9 cellular contexts compared by ENCODE assay signal in genomic region chr15:57118013-57118799, GRCh38.
DNase-seq lines count a peak whose midpoint lies in the region; ATAC-seq and TF ChIP-seq lines count a peak whose summit lies in the region.
"Had no signal": no experiment of that assay in that cellular context is flagged by ENCODE, and none has a peak within 500 bp of the region (broad histone marks: within the 10 kb centered on the region; RNA-seq: fewer than 3 reads in every experiment).

No MANE protein-coding gene starts in this region.

- peak overlapping the region; percentile 50 for H3K4me3 Mint-ChIP-seq in natural killer cell treated with Interleukin-12 subunit alpha and Interleukin-12 subunit beta and Interleukin-15 and Interleukin-18, amount 100 ng/mL, for 72 hours
- H3K4me3 Mint-ChIP-seq in natural killer cell: no peak overlapping the region
- H3K4me3 Mint-ChIP-seq in activated T-helper 1 cell treated with anti-CD3 and anti-CD28 coated beads, Interleukin-12 subunit alpha, Interleukin-12 subunit beta, Interleukin-2, Interleukin-4 antibody, amounts not matched to agents 30 ng/mL and 10 ng/mL and 1 ng/mL, durations not matched to agents 14 hours and 24 hours and 36 hours: peak overlapping the region; percentile 15
- H3K4me3 Mint-ChIP-seq in activated naive CD4-positive, alpha-beta T cell treated with anti-CD3 and anti-CD28 coated beads, Interleukin-2, amount 10 ng/mL, durations not matched to agents 7 days and 5 days: no peak overlapping the region
- H3K4me3 Mint-ChIP-seq: T-cell had no signal

- no peaks in the 10 kb centered on the region for H3K36me3 Mint-ChIP-seq in natural killer cell treated with Interleukin-12 subunit alpha and Interleukin-12 subunit beta and Interleukin-15 and Interleukin-18, amount 100 ng/mL, for 72 hours
- H3K36me3 Mint-ChIP-seq in natural killer cell: no peaks in the 10 kb centered on the region
- H3K36me3 Mint-ChIP-seq in activated T-helper 1 cell treated with anti-CD3 and anti-CD28 coated beads, Interleukin-12 subunit alpha, Interleukin-12 subunit beta, Interleukin-2, Interleukin-4 antibody, amounts not matched to agents 30 ng/mL and 10 ng/mL and 1 ng/mL, durations not matched to agents 14 hours and 24 hours and 36 hours (ENCODE audit: low read depth): peaks cover 17% of the 10 kb centered on the region
- peaks cover 2% of the 10 kb centered on the region for H3K36me3 Mint-ChIP-seq in activated naive CD4-positive, alpha-beta T cell treated with anti-CD3 and anti-CD28 coated beads, Interleukin-2, amount 10 ng/mL, durations not matched to agents 7 days and 5 days

- CTCF ChIA-PET in activated naive CD4-positive, alpha-beta T cell treated with anti-CD3 and anti-CD28 coated beads, Interleukin-2, amount 10 ng/mL, durations not matched to agents 7 days and 5 days (lab: Charles Lee): interaction anchor here (1.2 to 1.6 kb wide), 3 partner anchors 13 to 29 kb away, joined by 3 to 6 read pairs (median 4); no protein-coding TSS in a partner anchor

- H3K27ac Mint-ChIP-seq in natural killer cell treated with Interleukin-12 subunit alpha and Interleukin-12 subunit beta and Interleukin-15 and Interleukin-18, amount 100 ng/mL, for 72 hours: peak overlapping the region; percentile 73 to 80
- peak overlapping the region in 1 of 2 donors; percentile 53 for H3K27ac Mint-ChIP-seq in natural killer cell
- peak overlapping the region; percentile 71 for H3K27ac Mint-ChIP-seq in activated T-helper 1 cell treated with anti-CD3 and anti-CD28 coated beads, Interleukin-12 subunit alpha, Interleukin-12 subunit beta, Interleukin-2, Interleukin-4 antibody, amounts not matched to agents 30 ng/mL and 10 ng/mL and 1 ng/mL, durations not matched to agents 14 hours and 24 hours and 36 hours
- H3K27ac Mint-ChIP-seq in activated naive CD4-positive, alpha-beta T cell treated with anti-CD3 and anti-CD28 coated beads, Interleukin-2, amount 10 ng/mL, durations not matched to agents 7 days and 5 days: no peak overlapping the region
- H3K27ac Mint-ChIP-seq: T-cell had no signal

- H3K4me1 Mint-ChIP-seq in natural killer cell treated with Interleukin-12 subunit alpha and Interleukin-12 subunit beta and Interleukin-15 and Interleukin-18, amount 100 ng/mL, for 72 hours (ENCODE audit: low read depth in 2 of 2): peaks cover 26 to 44% of the 10 kb centered on the region in 2 donors
- H3K4me1 Mint-ChIP-seq in natural killer cell: peaks cover 42 to 51% of the 10 kb centered on the region in 2 donors
- H3K4me1 Mint-ChIP-seq in activated T-helper 1 cell treated with anti-CD3 and anti-CD28 coated beads, Interleukin-12 subunit alpha, Interleukin-12 subunit beta, Interleukin-2, Interleukin-4 antibody, amounts not matched to agents 30 ng/mL and 10 ng/mL and 1 ng/mL, durations not matched to agents 14 hours and 24 hours and 36 hours (ENCODE audit: low read depth): peaks cover 46% of the 10 kb centered on the region
- H3K4me1 Mint-ChIP-seq in activated naive CD4-positive, alpha-beta T cell treated with anti-CD3 and anti-CD28 coated beads, Interleukin-2, amount 10 ng/mL, durations not matched to agents 7 days and 5 days: peaks cover 9% of the 10 kb centered on the region

- peak in 1 of 2 donors; percentile 65 for ATAC-seq in natural killer cell treated with Interleukin-12 subunit alpha and Interleukin-12 subunit beta and Interleukin-15 and Interleukin-18, amount 100 ng/mL, for 72 hours
- ATAC-seq in natural killer cell: no peak
- ATAC-seq in HG03097 (IDR thresholded peaks at IDR 0.05; ENCODE audit: low FRiP score, unreplicated experiment): no peak
- ATAC-seq in HG03442 (IDR thresholded peaks at IDR 0.05; ENCODE audit: unreplicated experiment): no peak
- ATAC-seq in HG03520 (IDR thresholded peaks at IDR 0.05; ENCODE audit: unreplicated experiment): no peak
- ATAC-seq: T-cell had no signal

- no peaks in the 10 kb centered on the region for H3K27me3 Mint-ChIP-seq in natural killer cell treated with Interleukin-12 subunit alpha and Interleukin-12 subunit beta and Interleukin-15 and Interleukin-18, amount 100 ng/mL, for 72 hours
- H3K27me3 Mint-ChIP-seq in natural killer cell (ENCODE audit: low read depth in 2 of 2): no peaks in the 10 kb centered on the region
- H3K27me3 Mint-ChIP-seq in activated T-helper 1 cell treated with anti-CD3 and anti-CD28 coated beads, Interleukin-12 subunit alpha, Interleukin-12 subunit beta, Interleukin-2, Interleukin-4 antibody, amounts not matched to agents 30 ng/mL and 10 ng/mL and 1 ng/mL, durations not matched to agents 14 hours and 24 hours and 36 hours (ENCODE audit: insufficient read depth): no peaks in the 10 kb centered on the region
- no peaks in the 10 kb centered on the region for H3K27me3 Mint-ChIP-seq in activated naive CD4-positive, alpha-beta T cell treated with anti-CD3 and anti-CD28 coated beads, Interleukin-2, amount 10 ng/mL, durations not matched to agents 7 days and 5 days
- H3K27me3 Mint-ChIP-seq: T-cell had no signal

- no peak for TF ChIP-seq CTCF in natural killer cell (IDR thresholded peaks at IDR 0.05)

- H3K9me3 Mint-ChIP-seq in natural killer cell treated with Interleukin-12 subunit alpha and Interleukin-12 subunit beta and Interleukin-15 and Interleukin-18, amount 100 ng/mL, for 72 hours: no peaks in the 10 kb centered on the region
- no peaks in the 10 kb centered on the region for H3K9me3 Mint-ChIP-seq in natural killer cell
- H3K9me3 Mint-ChIP-seq in activated T-helper 1 cell treated with anti-CD3 and anti-CD28 coated beads, Interleukin-12 subunit alpha, Interleukin-12 subunit beta, Interleukin-2, Interleukin-4 antibody, amounts not matched to agents 30 ng/mL and 10 ng/mL and 1 ng/mL, durations not matched to agents 14 hours and 24 hours and 36 hours: no peaks in the 10 kb centered on the region
- no peaks in the 10 kb centered on the region for H3K9me3 Mint-ChIP-seq in activated naive CD4-positive, alpha-beta T cell treated with anti-CD3 and anti-CD28 coated beads, Interleukin-2, amount 10 ng/mL, durations not matched to agents 7 days and 5 days
- H3K9me3 Mint-ChIP-seq: T-cell had no signal

- intact Hi-C loops in natural killer cell (cut with micrococcal nuclease): no loop called here
- intact Hi-C loops in activated T-helper 1 cell treated with anti-CD3 and anti-CD28 coated beads, Interleukin-12 subunit alpha, Interleukin-12 subunit beta, Interleukin-2, Interleukin-4 antibody, amounts not matched to agents 30 ng/mL and 10 ng/mL and 1 ng/mL, durations not matched to agents 14 hours and 24 hours and 36 hours (cut with micrococcal nuclease): no loop called here

- DNase-seq in natural killer cell treated with Interleukin-12 subunit alpha and Interleukin-12 subunit beta and Interleukin-15 and Interleukin-18, amount 100 ng/mL, for 72 hours (ENCODE audit: low spot score): no peak
- DNase-seq in natural killer cell: no peak
- no peak for DNase-seq in activated T-helper 1 cell treated with anti-CD3 and anti-CD28 coated beads, Interleukin-12 subunit alpha, Interleukin-12 subunit beta, Interleukin-2, Interleukin-4 antibody, amounts not matched to agents 30 ng/mL and 10 ng/mL and 1 ng/mL, durations not matched to agents 14 hours and 24 hours and 36 hours (ENCODE audit: low spot score)
- DNase-seq in iPS DF 4.7 (ENCODE audit: extremely low read depth, low spot score): peak; percentile 9
- no peak for DNase-seq in activated naive CD4-positive, alpha-beta T cell treated with anti-CD3 and anti-CD28 coated beads, Interleukin-2, amount 10 ng/mL, durations not matched to agents 7 days and 5 days
- DNase-seq: T-cell had no signal

Comparison
In these comparisons a context has a peak if more than half of its experiments do, and no peak if none do; other contexts are left out.
1. H3K4me3 Mint-ChIP-seq: peak in natural killer cell treated with Interleukin-12 subunit alpha and Interleukin-12 subunit beta and Interleukin-15 and Interleukin-18, amount 100 ng/mL, for 72 hours (single experiment) and activated T-helper 1 cell treated with anti-CD3 and anti-CD28 coated beads, Interleukin-12 subunit alpha, Interleukin-12 subunit beta, Interleukin-2, Interleukin-4 antibody, amounts not matched to agents 30 ng/mL and 10 ng/mL and 1 ng/mL, durations not matched to agents 14 hours and 24 hours and 36 hours (single experiment); none in natural killer cell (single experiment) and activated naive CD4-positive, alpha-beta T cell treated with anti-CD3 and anti-CD28 coated beads, Interleukin-2, amount 10 ng/mL, durations not matched to agents 7 days and 5 days (single experiment).